14 cellular contexts compared by ENCODE assay signal in genomic region chr1:3353901-3354300, GRCh38.
"Had no signal": no experiment of that assay in that cellular context is flagged by ENCODE, and none has a peak within 500 bp of the region (broad histone marks: within the 10 kb centered on the region; RNA-seq: fewer than 3 reads in every experiment).

No MANE protein-coding gene starts in this region.

- H3K27ac ChIP-seq: parathyroid adenoma had no signal

- H3K4me3 ChIP-seq: uterus had no signal

- H3K27me3 ChIP-seq: uterus had no signal

- ATAC-seq: activated CD4-positive, alpha-beta T cell treated with anti-CD3 and anti-CD28 coated beads for 36 hours; activated CD8-positive, alpha-beta memory T cell treated with anti-CD3 and anti-CD28 coated beads, Interleukin-2, amount 10 ng/mL, durations not matched to agents 7 days and 5 days; left lobe of liver; T-helper 17 cell had no signal

- H2AFZ ChIP-seq: parathyroid adenoma had no signal

- DNase-seq: activated CD4-positive, alpha-beta memory T cell treated with anti-CD3 and anti-CD28 coated beads for 36 hours; activated CD4-positive, alpha-beta T cell treated with anti-CD3 and anti-CD28 coated beads for 36 hours; activated CD8-positive, alpha-beta memory T cell treated with anti-CD3 and anti-CD28 coated beads, Interleukin-2, amount 10 ng/mL, durations not matched to agents 7 days and 5 days; activated naive CD4-positive, alpha-beta T cell treated with anti-CD3 and anti-CD28 coated beads, Interleukin-2, amount 50 U/mL, for 16 hours; activated T-cell treated with anti-CD3 and anti-CD28 coated beads, Interleukin-2, amount 50 U/mL, for 1 hour; effector memory CD4-positive, alpha-beta T cell; foreskin melanocyte; head of caudate nucleus; mammary epithelial cell; naive B cell; T-helper 17 cell; uterus had no signal

- H3K4me1 ChIP-seq: parathyroid adenoma had no signal

- H3K9ac ChIP-seq: parathyroid adenoma had no signal

- H3K9me3 ChIP-seq: uterus had no signal

- H3K36me3 ChIP-seq: uterus had no signal
